Comparison of ENCODE assay signal across 19 cellular contexts in genomic region chr18:36377626-36378025, GRCh38.
DNase-seq lines count a peak whose midpoint lies in the region; ATAC-seq and TF ChIP-seq lines count a peak whose summit lies in the region.
"Had no signal": no experiment of that assay in that cellular context is flagged by ENCODE, and none has a peak within 500 bp of the region (broad histone marks: within the 10 kb centered on the region; RNA-seq: fewer than 3 reads in every experiment).

No MANE protein-coding gene starts in this region.

- DNase-seq in DMS 273 (lab: John Stamatoyannopoulos, UW; ENCODE audit: unreplicated experiment) (peak; percentile 69), HFFc6 (no peak), SK-N-SH (peak; percentile 32), neural progenitor cell (ENCODE audit: low spot score) (no peak), SHP77 treated with DMSO at 0.1 percent for 48 hours (lab: John Stamatoyannopoulos, UW) (no peak), AG08396 (ENCODE audit: low spot score) (no peak), amygdala (lab: John Stamatoyannopoulos, UW) (no peak)
- DNase-seq: CD4-positive, alpha-beta T cell; DMS53; GDM1; Karpas-422; MV-4-11; NCI-H1417; NCI-H1694 treated with DMSO at 0.1 percent for 48 hours; NCI-H774; Right ventricle myocardium superior had no signal

- H3K27me3 Mint-ChIP-seq in HFFc6 (ENCODE audit: insufficient read depth) (peaks cover 3% of the 10 kb centered on the region), neural progenitor cell (ENCODE audit: insufficient read depth, low read depth) (no peaks in the 10 kb centered on the region)

- POLR2A ChIA-PET in SK-N-SH (lab: Yijun Ruan, JAX), result interaction anchor here (1.8 to 2.5 kb wide), 2 partner anchors 12 to 15 kb away, joined by 6 to 8 read pairs; no protein-coding TSS in a partner anchor

- no peak for TF ChIP-seq RAD21 in SK-N-SH (IDR thresholded peaks at IDR 0.05; ENCODE audit: low read length)

- H3K27ac ChIP-seq in SK-N-SH (ENCODE audit: low read depth in 2 of 2, low read length in 1 of 2) (peak overlapping the region in 1 of 2 experiments; percentile 97; a peak in 2 of 4 replicates), neural progenitor cell (no peak overlapping the region)
- H3K27ac ChIP-seq: BLaER1, SK-N-MC had no signal

- H3K9me2 ChIP-seq in SK-N-SH, result no peaks in the 10 kb centered on the region

- no peaks in the 10 kb centered on the region for H3K27me3 ChIP-seq in SK-N-SH (ENCODE audit: insufficient read depth)
- no peaks in the 10 kb centered on the region for H3K27me3 ChIP-seq in neural progenitor cell
- H3K27me3 ChIP-seq: BLaER1 had no signal

- TF ChIP-seq EP300 in SK-N-SH (IDR thresholded peaks at IDR 0.05; ENCODE audit: borderline replicate concordance in 1 of 2, low read depth in 1 of 2, low read length in 1 of 2), result no peak

- no peak for TF ChIP-seq CTCF in HFFc6 (IDR thresholded peaks at IDR 0.05)
- TF ChIP-seq CTCF in SK-N-SH (IDR thresholded peaks at IDR 0.05), result no peak
- no peak for TF ChIP-seq CTCF in neural progenitor cell (IDR thresholded peaks at IDR 0.05)

- H3K9ac ChIP-seq in SK-N-SH (no peak overlapping the region), neural progenitor cell (no peak overlapping the region)
- H3K9ac ChIP-seq: BLaER1 had no signal

- H3K4me1 ChIP-seq in SK-N-SH (ENCODE audit: control insufficient read depth in 1 of 2, insufficient read depth in 2 of 2, low read depth in 1 of 2, low read length in 1 of 2) (peaks cover 0 to 73% of the 10 kb centered on the region in 2 experiments; a peak in 2 of 4 replicates), neural progenitor cell (peaks cover 15% of the 10 kb centered on the region)

- H3K9me3 ChIP-seq in SK-N-SH, result no peaks in the 10 kb centered on the region
- no peaks in the 10 kb centered on the region for H3K9me3 ChIP-seq in neural progenitor cell (ENCODE audit: low read depth)
- H3K9me3 ChIP-seq: BLaER1 had no signal

- no peaks in the 10 kb centered on the region for H3K79me2 ChIP-seq in SK-N-SH (ENCODE audit: insufficient read depth)
- H3K79me2 ChIP-seq in neural progenitor cell (ENCODE audit: low read depth), result peaks cover 32% of the 10 kb centered on the region

- CTCF ChIA-PET in SK-N-SH (lab: Yijun Ruan, JAX), result interaction anchor here (0.6 to 1.6 kb wide), 9 partner anchors 10 to 94 kb away, joined by 3 to 4 read pairs (median 3); partner anchors contain the start of gene FHOD3

- H3K4me3 ChIP-seq in SK-N-SH (ENCODE audit: low read depth in 2 of 2, low read length in 1 of 2) (no peak overlapping the region), neural progenitor cell (no peak overlapping the region)
- H3K4me3 ChIP-seq: BLaER1, SK-N-MC had no signal

- H3K9me3 Mint-ChIP-seq in HFFc6, result no peaks in the 10 kb centered on the region
- H3K9me3 Mint-ChIP-seq in neural progenitor cell, result no peaks in the 10 kb centered on the region
- H3K9me3 Mint-ChIP-seq: CD4-positive, alpha-beta T cell had no signal

- no peak for ATAC-seq in GM18867 (IDR thresholded peaks at IDR 0.05; ENCODE audit: unreplicated experiment)

- H4K20me1 ChIP-seq in SK-N-SH (ENCODE audit: insufficient read depth), result no peaks in the 10 kb centered on the region
- H4K20me1 ChIP-seq in neural progenitor cell (ENCODE audit: low read depth), result peaks cover 71% of the 10 kb centered on the region
- H4K20me1 ChIP-seq: BLaER1 had no signal

- no peak overlapping the region for H3K4me2 ChIP-seq in SK-N-SH
- no peak overlapping the region for H3K4me2 ChIP-seq in neural progenitor cell
- H3K4me2 ChIP-seq: BLaER1 had no signal

- H3F3A ChIP-seq in SK-N-SH (replicated peaks; ENCODE audit: insufficient read depth), result no peaks in the 10 kb centered on the region
- H3F3A ChIP-seq in neural progenitor cell (ENCODE audit: low read depth), result no peaks in the 10 kb centered on the region

- H2AFZ ChIP-seq in SK-N-SH (ENCODE audit: low read depth) (no peak overlapping the region), neural progenitor cell (replicated peaks) (no peak overlapping the region)

- H3K36me3 ChIP-seq in SK-N-SH (replicated peaks in 1 of 2; ENCODE audit: control insufficient read depth in 1 of 2, insufficient read depth in 2 of 2, low read length in 1 of 2), result peaks cover 0 to 2% of the 10 kb centered on the region in 2 experiments
- H3K36me3 ChIP-seq in neural progenitor cell, result no peaks in the 10 kb centered on the region
- H3K36me3 ChIP-seq: BLaER1 had no signal

- H3K36me3 Mint-ChIP-seq in HFFc6 (ENCODE audit: low read depth), result peaks cover 6% of the 10 kb centered on the region; the same call in 1 of the 2 replicates
- H3K36me3 Mint-ChIP-seq in neural progenitor cell, result peaks cover 12% of the 10 kb centered on the region

- H3K4me3 Mint-ChIP-seq in HFFc6 (no peak overlapping the region), neural progenitor cell (no peak overlapping the region)
- H3K4me3 Mint-ChIP-seq: CD4-positive, alpha-beta T cell had no signal

- WGBS in SK-N-SH (ENCODE audit: low lambda C conversion rate), result 90% methylated on average over 2 of the region's 3 CpGs

- peaks cover 77% of the 10 kb centered on the region for H3K4me1 Mint-ChIP-seq in HFFc6 (ENCODE audit: low read depth)
- peaks cover 12% of the 10 kb centered on the region for H3K4me1 Mint-ChIP-seq in neural progenitor cell

- H3K27ac Mint-ChIP-seq in HFFc6 (peak overlapping the region; percentile 5; the same call in 1 of the 2 replicates), neural progenitor cell (peak overlapping the region; percentile 22)
- H3K27ac Mint-ChIP-seq: CD4-positive, alpha-beta T cell had no signal

TF ChIP-seq in SK-N-SH, 30 proteins besides CTCF, POLR2A, EP300 and RAD21 (continues in another document):
- TF ChIP-seq MAX (IDR thresholded peaks at IDR 0.05; ENCODE audit: low read depth), result no peak
- no peak for TF ChIP-seq GABPA (IDR thresholded peaks at IDR 0.05; ENCODE audit: low read depth)
- TF ChIP-seq FOXM1 (IDR thresholded peaks at IDR 0.05; ENCODE audit: low read depth), result no peak
- no peak for TF ChIP-seq PBX3 (IDR thresholded peaks at IDR 0.05)
- TF ChIP-seq TCF12 (IDR thresholded peaks at IDR 0.05), result no peak
- no peak for TF ChIP-seq REST (IDR thresholded peaks at IDR 0.05; ENCODE audit: low read depth, low read length)
- TF ChIP-seq RFX5 (IDR thresholded peaks at IDR 0.05; ENCODE audit: low read length), result no peak
- TF ChIP-seq ZBTB33 (IDR thresholded peaks at IDR 0.05; ENCODE audit: borderline replicate concordance, low read depth), result no peak
- TF ChIP-seq EZH2phosphoT487 (IDR thresholded peaks at IDR 0.05; ENCODE audit: borderline replicate concordance, low read depth), result no peak

Comparison
In these comparisons a context has a peak if more than half of its experiments do, and no peak if none do; other contexts are left out.
1. DNase-seq: peak in DMS 273 (single experiment) and SK-N-SH (single experiment); none in HFFc6 (single experiment), neural progenitor cell (single experiment), SHP77 treated with DMSO at 0.1 percent for 48 hours (single experiment), AG08396 (single experiment) and amygdala (0 of 56).